Comparison of ENCODE assay signal across 8 cellular contexts in genomic region chr15:59105839-59106238, GRCh38. TPM values are rescaled to one million over a fixed set of nuclear protein-coding genes. Genes with fewer than 3 reads are reported as not detected.
A peak's percentile ranks its signal among the peaks of the same experiment; 100 is the strongest.
DNase-seq lines count a peak whose midpoint lies in the region; ATAC-seq and TF ChIP-seq lines count a peak whose summit lies in the region.

No MANE protein-coding gene starts in this region.

- WGBS in body of pancreas, 2 donors, result 57 to 62% methylated on average over 3 of the region's 3 CpGs

- H3K27ac ChIP-seq in neural cell (ENCODE audit: low read length) (no peak overlapping the region), body of pancreas (no peak overlapping the region)

- H3K27ac Mint-ChIP-seq in central memory CD8-positive, alpha-beta T cell (ENCODE audit: low read depth), result no peak overlapping the region

- H3K27me3 Mint-ChIP-seq in central memory CD8-positive, alpha-beta T cell, result no peaks in the 10 kb centered on the region

- no peak for TF ChIP-seq CTCF in neural cell (IDR thresholded peaks at IDR 0.05; ENCODE audit: poor library complexity, severe bottlenecking)
- no peak for TF ChIP-seq CTCF in body of pancreas (IDR thresholded peaks at IDR 0.05)

- H3K4me2 ChIP-seq in neural cell (ENCODE audit: low read length), result no peak overlapping the region

- intact Hi-C loops in body of pancreas (cut with DNase I), result no loop called here

- H3K79me2 ChIP-seq in neural cell (replicated peaks; ENCODE audit: insufficient read depth, low read length), result peaks cover 15% of the 10 kb centered on the region

- H3K4me3 ChIP-seq in neural cell (ENCODE audit: low read length) (peak overlapping the region; percentile 74), body of pancreas (no peak overlapping the region)

- H3K4me1 Mint-ChIP-seq in central memory CD8-positive, alpha-beta T cell, result peaks cover 15% of the 10 kb centered on the region

- H3K36me3 ChIP-seq in neural cell (ENCODE audit: insufficient read depth, low read length) (no peaks in the 10 kb centered on the region), body of pancreas (replicated peaks in 1 of 2; ENCODE audit: insufficient read depth in 1 of 2, low read depth in 2 of 2) (no peaks in the 10 kb centered on the region)

- no peaks in the 10 kb centered on the region for H3K9me3 Mint-ChIP-seq in central memory CD8-positive, alpha-beta T cell

- H3K4me1 ChIP-seq in body of pancreas, result peaks cover 5% of the 10 kb centered on the region

- H2AFZ ChIP-seq in neural cell (ENCODE audit: low read depth, low read length), result no peak overlapping the region

- peaks cover 7% of the 10 kb centered on the region for H3K36me3 Mint-ChIP-seq in central memory CD8-positive, alpha-beta T cell (ENCODE audit: insufficient read depth)

- DNase-seq in G401 (ENCODE audit: low spot score) (peak; percentile 35), M059J (ENCODE audit: low read depth) (peak; percentile 15), SKM-1 treated with dmso at 0.1 percent for 144 hours (lab: John Stamatoyannopoulos, UW; ENCODE audit: unreplicated experiment) (no peak), body of pancreas (no peak)
- no peak for DNase-seq in central memory CD8-positive, alpha-beta T cell (ENCODE audit: low spot score in 2 of 2)

- H3K9me3 ChIP-seq in neural cell (ENCODE audit: low read length) (no peaks in the 10 kb centered on the region), body of pancreas (no peaks in the 10 kb centered on the region)

- ATAC-seq in central memory CD8-positive, alpha-beta T cell (replicated peaks; ENCODE audit: extremely low read depth, poor library complexity, severe bottlenecking), result no peak
- ATAC-seq in HG02870 (IDR thresholded peaks at IDR 0.05; ENCODE audit: unreplicated experiment) (no peak), body of pancreas (no peak), GM18511 (IDR thresholded peaks at IDR 0.05; ENCODE audit: unreplicated experiment) (no peak)

- H4K20me1 ChIP-seq in neural cell (ENCODE audit: insufficient read depth), result no peaks in the 10 kb centered on the region

- in situ Hi-C loops in G401 (cut with HindIII; ENCODE audit: low sequenced_read_pairs), result no loop called here

- H3K27me3 ChIP-seq in neural cell (ENCODE audit: insufficient read depth, low read depth, low read length) (no peaks in the 10 kb centered on the region), body of pancreas (no peaks in the 10 kb centered on the region)

- H3F3A ChIP-seq in neural cell (ENCODE audit: insufficient read depth, low read length, poor library complexity, severe bottlenecking), result no peaks in the 10 kb centered on the region

- TF ChIP-seq RAD21 in neural cell (conservative IDR thresholded peaks at IDR 0.05), result no peak

- TF ChIP-seq POLR2A in body of pancreas (IDR thresholded peaks at IDR 0.05), result no peak

- H3K4me3 Mint-ChIP-seq in central memory CD8-positive, alpha-beta T cell, result peak overlapping the region; percentile 92

- no peak for TF ChIP-seq EP300 in neural cell (conservative IDR thresholded peaks at IDR 0.05; ENCODE audit: poor library complexity, severe bottlenecking)

- no peaks in the 10 kb centered on the region for H3K9me2 ChIP-seq in neural cell (ENCODE audit: insufficient read depth, low read length)

- H3K9ac ChIP-seq in neural cell (ENCODE audit: low read length), result no peak overlapping the region

TF ChIP-seq in neural cell, 6 proteins besides CTCF, POLR2A, EP300 and RAD21:
- TF ChIP-seq EZH2 (IDR thresholded peaks at IDR 0.05; ENCODE audit: borderline replicate concordance, insufficient read depth, low read length, poor library complexity, severe bottlenecking), result no peak
- TF ChIP-seq MXI1 (conservative IDR thresholded peaks at IDR 0.05; ENCODE audit: poor library complexity, severe bottlenecking), result no peak
- TF ChIP-seq TAF1 (IDR thresholded peaks at IDR 0.05; ENCODE audit: low read depth), result no peak

RNA-seq across cellular contexts. Expression of gene CCNB2, which starts 0.9 kb away (rescaled TPM):
- total RNA-seq in G401 (2014; rRNA removed; shearing (Covaris generic)), result 95.2 and 97.3 TPM in 2 replicates
- 164 and 165 TPM in 2 replicates for total RNA-seq in M059J (2014; rRNA removed; shearing (Covaris generic))
- 4.4 and 6.4 TPM in 2 replicates for polyA plus RNA-seq in neural cell
- 3.9 and 5.1 TPM in 2 replicates for polyA minus RNA-seq in neural cell
- total RNA-seq in body of pancreas, result under 1 TPM in 1 of 2 donors, not detected in 1; 0.26 TPM

Comparison
In these comparisons a context has a peak if more than half of its experiments do, and no peak if none do; other contexts are left out.
1. DNase-seq: peak in G401 (single experiment) and M059J (single experiment); none in central memory CD8-positive, alpha-beta T cell (0 of 2), SKM-1 treated with dmso at 0.1 percent for 144 hours (single experiment) and body of pancreas (0 of 4).
2. RNA of gene CCNB2, which starts 0.9 kb away (total RNA-seq): 164 to 165 TPM in M059J and 95.2 to 97.3 TPM in G401; 0.26 TPM in body of pancreas; every median in the first group is over 10 times any median in the second.